Comparison of ENCODE assay signal across 8 cellular contexts in the genomic region with DNA sequence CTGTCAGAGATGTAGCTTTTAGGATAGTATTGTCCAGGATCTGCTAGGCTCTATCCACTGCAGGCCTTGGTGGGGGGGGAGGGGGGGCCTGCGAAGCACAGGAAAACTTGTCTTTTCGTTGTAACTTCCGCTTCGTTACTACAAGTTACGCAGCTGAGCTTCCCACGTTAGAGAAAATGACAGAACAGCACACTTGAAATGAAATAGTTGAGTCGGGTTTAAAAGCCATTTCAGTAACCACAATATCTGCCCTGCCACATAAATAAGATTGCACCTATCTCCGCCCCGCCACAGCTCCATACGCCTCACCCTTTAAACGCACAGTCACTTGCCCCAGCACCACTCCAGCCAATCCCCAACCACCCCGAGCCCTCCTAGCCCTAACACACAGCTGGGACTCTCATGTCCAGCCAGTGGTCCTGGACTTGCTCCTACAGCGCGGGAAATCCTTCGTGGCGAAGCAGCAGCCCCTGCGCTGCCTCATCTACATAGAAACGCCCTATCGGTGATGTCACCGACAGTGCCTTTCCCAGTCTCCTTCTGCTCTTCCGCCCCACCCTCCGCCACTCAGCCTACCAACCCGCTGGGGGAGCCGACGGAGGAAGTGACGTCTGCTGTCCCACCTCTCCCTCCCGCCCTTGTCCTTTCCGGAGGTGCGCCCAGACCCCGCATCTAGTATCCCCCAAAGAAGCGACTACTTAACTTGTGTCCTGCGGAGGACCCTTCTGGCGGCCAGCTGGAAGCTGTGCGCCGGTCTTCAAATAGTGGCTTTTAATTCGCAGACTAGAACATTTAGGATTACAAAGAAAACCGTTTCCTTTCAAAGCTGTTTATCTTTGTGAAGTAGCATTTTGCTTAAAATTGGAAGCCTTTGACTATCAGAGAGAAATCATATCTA. TPM values are rescaled to one million over a fixed set of nuclear protein-coding genes. Genes with fewer than 3 reads are reported as not detected.
A peak's percentile ranks its signal among the peaks of the same experiment; 100 is the strongest.
DNase-seq lines count a peak whose midpoint lies in the region; ATAC-seq lines count a peak whose summit lies in the region.
"Not testable (repeated sequence)": the region's sequence is repeated elsewhere in the genome, so short reads cannot be mapped to it uniquely, and the experiment has no call there.

No MANE protein-coding gene starts in this region.

- H3K9me3 Mint-ChIP-seq in activated CD4-positive, alpha-beta T cell treated with anti-CD3 and anti-CD28 coated beads, Interleukin-2, amount 10 ng/mL, durations not matched to agents 7 days and 5 days = not testable (repeated sequence)

- peak overlapping the region; percentile 90 for H3K4me3 Mint-ChIP-seq in activated CD4-positive, alpha-beta T cell treated with anti-CD3 and anti-CD28 coated beads, Interleukin-2, amount 10 ng/mL, durations not matched to agents 7 days and 5 days

- H3K27me3 ChIP-seq in ACC112 (ENCODE audit: insufficient read depth, low read length); skeletal muscle tissue (ENCODE audit: control insufficient read depth in 3 of 3, insufficient read depth in 3 of 3, low read length in 3 of 3): not testable (repeated sequence)

- POLR2A ChIA-PET in activated CD4-positive, alpha-beta T cell treated with anti-CD3 and anti-CD28 coated beads, Interleukin-2, amount 10 ng/mL, durations not matched to agents 7 days and 5 days (lab: Charles Lee) = interaction anchor here (0.6 to 1.0 kb wide), 3 partner anchors 14 to 1841 kb away, joined by 3 to 6 read pairs (median 5); no protein-coding TSS in a partner anchor

- peak; percentile 98 for DNase-seq in NCI-H460 (ENCODE audit: extremely low read depth, low read depth)
- DNase-seq in activated CD4-positive, alpha-beta T cell treated with anti-CD3 and anti-CD28 coated beads, Interleukin-2, amount 10 ng/mL, durations not matched to agents 7 days and 5 days = peak; percentile 72
- DNase-seq in iris pigment epithelial cell (ENCODE audit: low read depth) = peak; percentile 94

- not testable (repeated sequence) for H3K27me3 Mint-ChIP-seq in activated CD4-positive, alpha-beta T cell treated with anti-CD3 and anti-CD28 coated beads, Interleukin-2, amount 10 ng/mL, durations not matched to agents 7 days and 5 days

- H3K36me3 Mint-ChIP-seq in activated CD4-positive, alpha-beta T cell treated with anti-CD3 and anti-CD28 coated beads, Interleukin-2, amount 10 ng/mL, durations not matched to agents 7 days and 5 days (ENCODE audit: low read depth) = not testable (repeated sequence)

- H3K79me2 ChIP-seq in ACC112 (ENCODE audit: control insufficient read depth, insufficient read depth, low read length, unreplicated experiment) = not testable (repeated sequence)

- peak overlapping the region; percentile 100 for H3K27ac Mint-ChIP-seq in activated CD4-positive, alpha-beta T cell treated with anti-CD3 and anti-CD28 coated beads, Interleukin-2, amount 10 ng/mL, durations not matched to agents 7 days and 5 days

- peak overlapping the region; percentile 71 to 86 (median 81) for H3K9ac ChIP-seq in skeletal muscle tissue (ENCODE audit: low read depth in 1 of 3, low read length in 3 of 3)

- peak overlapping the region; percentile 71 for H3K4me3 ChIP-seq in ACC112 (ENCODE audit: low read depth, low read length)
- H3K4me3 ChIP-seq in skeletal muscle tissue (ENCODE audit: low read length in 3 of 3) = peak overlapping the region; percentile 61 to 72 (median 72)

- H3K36me3 ChIP-seq in ACC112 (ENCODE audit: insufficient read depth, low read length); skeletal muscle tissue (ENCODE audit: control insufficient read depth in 3 of 3, insufficient read depth in 3 of 3, low read length in 3 of 3): not testable (repeated sequence)

- H3K4me1 ChIP-seq in ACC112 (ENCODE audit: control insufficient read depth, insufficient read depth, low read length, unreplicated experiment) = not testable (repeated sequence)
- H3K4me1 ChIP-seq in skeletal muscle tissue (ENCODE audit: control insufficient read depth in 3 of 3, insufficient read depth in 3 of 3, low read length in 3 of 3) = peaks cover 6 to 14% (median 10%) of the 10 kb centered on the region in 3 donors

- peaks cover 26% of the 10 kb centered on the region for H3K4me1 Mint-ChIP-seq in activated CD4-positive, alpha-beta T cell treated with anti-CD3 and anti-CD28 coated beads, Interleukin-2, amount 10 ng/mL, durations not matched to agents 7 days and 5 days

- peak overlapping the region; percentile 7 for H2AFZ ChIP-seq in ACC112 (ENCODE audit: low read length, unreplicated experiment)

- H3K27ac ChIP-seq in ACC112 (ENCODE audit: low read depth, low read length) (peak overlapping the region; percentile 94), cingulate gyrus (ENCODE audit: low read depth, low read length) (peak overlapping the region; percentile 91), skeletal muscle tissue (ENCODE audit: low read depth, low read length) (peak overlapping the region; percentile 86)

- CTCF ChIA-PET in activated CD4-positive, alpha-beta T cell treated with anti-CD3 and anti-CD28 coated beads, Interleukin-2, amount 10 ng/mL, durations not matched to agents 7 days and 5 days (lab: Charles Lee) = not testable (repeated sequence)

- not testable (repeated sequence) for H3K9me3 ChIP-seq in skeletal muscle tissue (ENCODE audit: control insufficient read depth in 3 of 3, low read length in 3 of 3)

- peak; percentile 90 for ATAC-seq in GM18868 (IDR thresholded peaks at IDR 0.05; ENCODE audit: unreplicated experiment)
- ATAC-seq in HG03060 (IDR thresholded peaks at IDR 0.05; ENCODE audit: low read depth, unreplicated experiment) = peak; percentile 58

RNA-seq across cellular contexts. Expression of a gene that starts 46.2 kb away (rescaled TPM):
- total RNA-seq in NCI-H460 (2014; rRNA removed; shearing (Covaris generic)) = not detected in 2 replicates
- not detected in 2 replicates for polyA plus RNA-seq in NCI-H460 (2014; cell fraction: nucleus; rRNA removed)
- total RNA-seq in activated CD4-positive, alpha-beta T cell treated with anti-CD3 and anti-CD28 coated beads, Interleukin-2, amount 10 ng/mL, durations not matched to agents 7 days and 5 days = not detected
- total RNA-seq in skeletal muscle tissue = not detected

Comparison
In these comparisons a context has a peak if more than half of its experiments do, and no peak if none do; other contexts are left out.
1. Peak in every context shown above with its lines: DNase-seq, ATAC-seq, H3K4me3 ChIP-seq and H3K27ac ChIP-seq.